Comparison of ENCODE assay signal across 18 cellular contexts in genomic region chr5:64706074-64706473, GRCh38. TPM values are rescaled to one million over a fixed set of nuclear protein-coding genes. Genes with fewer than 3 reads are reported as not detected.
"Had no signal": no experiment of that assay in that cellular context is flagged by ENCODE, and none has a peak within 500 bp of the region (broad histone marks: within the 10 kb centered on the region; RNA-seq: fewer than 3 reads in every experiment).

No MANE protein-coding gene starts in this region.

RNA-seq across cellular contexts. Expression of gene SHISAL2B, which starts 15.8 kb away (rescaled TPM):
- total RNA-seq: activated B cell treated with CpG ODN at 0.5 μM for 24 hours; activated CD8-positive, alpha-beta T cell treated with anti-CD3 and anti-CD28 coated beads for 36 hours; activated T-cell treated with anti-CD3 and anti-CD28 coated beads, Interleukin-2, amount 50 U/mL, for 4 hours; activated T-helper 17 cell treated with anti-CD3 and anti-CD28 coated beads, Interleukin-2, amount 50 U/mL, for 72 hours; astrocyte; bronchial epithelial cell; cardiac septum; cerebellum; dorsolateral prefrontal cortex; endothelial cell of umbilical vein; esophagus squamous epithelium; fibroblast of lung; fibroblast of villous mesenchyme; gastroesophageal sphincter; glomerular endothelial cell; heart right ventricle; T-helper 2 cell treated with Interferon-gamma antibody and Interleukin-4, amounts not matched to agents 100 ng/mL and 5 ng/mL, for 36 hours had no signal
- polyA plus RNA-seq: endothelial cell of umbilical vein, esophagus, fibroblast of lung, heart right ventricle had no signal
